In the genomic region with DNA sequence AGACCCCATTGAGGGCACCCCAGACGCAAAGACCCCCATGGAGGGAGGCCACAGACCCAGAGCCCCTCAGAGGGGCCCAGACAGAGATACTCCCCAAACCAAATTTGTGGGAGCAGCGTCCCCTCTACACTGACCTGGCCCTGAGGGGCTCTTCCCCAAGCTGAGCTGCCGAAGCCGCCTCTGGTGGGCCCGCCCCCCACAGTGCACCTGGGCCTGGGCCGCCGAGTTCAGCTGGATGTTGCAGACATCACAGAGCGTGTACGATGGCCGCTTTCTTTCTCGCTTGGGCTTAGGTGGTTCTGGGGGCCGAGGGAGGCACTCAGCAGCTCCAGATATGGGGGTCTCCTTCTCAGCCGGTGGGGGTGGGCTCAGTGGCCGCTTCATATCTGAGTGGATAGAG, we compare ENCODE assay signal across 1 cellular context.
TF ChIP-seq lines count a peak whose summit lies in the region.

No MANE protein-coding gene starts in this region.

TF ChIP-seq in GM23338, 12 proteins besides CTCF, POLR2A, EP300 and RAD21 (continued from another document):
- TF ChIP-seq, protein P1, sequence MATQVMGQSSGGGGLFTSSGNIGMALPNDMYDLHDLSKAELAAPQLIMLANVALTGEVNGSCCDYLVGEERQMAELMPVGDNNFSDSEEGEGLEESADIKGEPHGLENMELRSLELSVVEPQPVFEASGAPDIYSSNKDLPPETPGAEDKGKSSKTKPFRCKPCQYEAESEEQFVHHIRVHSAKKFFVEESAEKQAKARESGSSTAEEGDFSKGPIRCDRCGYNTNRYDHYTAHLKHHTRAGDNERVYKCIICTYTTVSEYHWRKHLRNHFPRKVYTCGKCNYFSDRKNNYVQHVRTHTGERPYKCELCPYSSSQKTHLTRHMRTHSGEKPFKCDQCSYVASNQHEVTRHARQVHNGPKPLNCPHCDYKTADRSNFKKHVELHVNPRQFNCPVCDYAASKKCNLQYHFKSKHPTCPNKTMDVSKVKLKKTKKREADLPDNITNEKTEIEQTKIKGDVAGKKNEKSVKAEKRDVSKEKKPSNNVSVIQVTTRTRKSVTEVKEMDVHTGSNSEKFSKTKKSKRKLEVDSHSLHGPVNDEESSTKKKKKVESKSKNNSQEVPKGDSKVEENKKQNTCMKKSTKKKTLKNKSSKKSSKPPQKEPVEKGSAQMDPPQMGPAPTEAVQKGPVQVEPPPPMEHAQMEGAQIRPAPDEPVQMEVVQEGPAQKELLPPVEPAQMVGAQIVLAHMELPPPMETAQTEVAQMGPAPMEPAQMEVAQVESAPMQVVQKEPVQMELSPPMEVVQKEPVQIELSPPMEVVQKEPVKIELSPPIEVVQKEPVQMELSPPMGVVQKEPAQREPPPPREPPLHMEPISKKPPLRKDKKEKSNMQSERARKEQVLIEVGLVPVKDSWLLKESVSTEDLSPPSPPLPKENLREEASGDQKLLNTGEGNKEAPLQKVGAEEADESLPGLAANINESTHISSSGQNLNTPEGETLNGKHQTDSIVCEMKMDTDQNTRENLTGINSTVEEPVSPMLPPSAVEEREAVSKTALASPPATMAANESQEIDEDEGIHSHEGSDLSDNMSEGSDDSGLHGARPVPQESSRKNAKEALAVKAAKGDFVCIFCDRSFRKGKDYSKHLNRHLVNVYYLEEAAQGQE (IDR thresholded peaks at IDR 0.05; ENCODE audit: unreplicated experiment), result no peak
- TF ChIP-seq STAT1 (IDR thresholded peaks at IDR 0.05; ENCODE audit: unreplicated experiment), result no peak
- no peak for TF ChIP-seq CREB1 (CRISPR knock-in tag; IDR thresholded peaks at IDR 0.05; ENCODE audit: low read depth)
- TF ChIP-seq ZNF331 (CRISPR knock-in tag; IDR thresholded peaks at IDR 0.05; ENCODE audit: low read depth), result no peak
- TF ChIP-seq, protein P2, sequence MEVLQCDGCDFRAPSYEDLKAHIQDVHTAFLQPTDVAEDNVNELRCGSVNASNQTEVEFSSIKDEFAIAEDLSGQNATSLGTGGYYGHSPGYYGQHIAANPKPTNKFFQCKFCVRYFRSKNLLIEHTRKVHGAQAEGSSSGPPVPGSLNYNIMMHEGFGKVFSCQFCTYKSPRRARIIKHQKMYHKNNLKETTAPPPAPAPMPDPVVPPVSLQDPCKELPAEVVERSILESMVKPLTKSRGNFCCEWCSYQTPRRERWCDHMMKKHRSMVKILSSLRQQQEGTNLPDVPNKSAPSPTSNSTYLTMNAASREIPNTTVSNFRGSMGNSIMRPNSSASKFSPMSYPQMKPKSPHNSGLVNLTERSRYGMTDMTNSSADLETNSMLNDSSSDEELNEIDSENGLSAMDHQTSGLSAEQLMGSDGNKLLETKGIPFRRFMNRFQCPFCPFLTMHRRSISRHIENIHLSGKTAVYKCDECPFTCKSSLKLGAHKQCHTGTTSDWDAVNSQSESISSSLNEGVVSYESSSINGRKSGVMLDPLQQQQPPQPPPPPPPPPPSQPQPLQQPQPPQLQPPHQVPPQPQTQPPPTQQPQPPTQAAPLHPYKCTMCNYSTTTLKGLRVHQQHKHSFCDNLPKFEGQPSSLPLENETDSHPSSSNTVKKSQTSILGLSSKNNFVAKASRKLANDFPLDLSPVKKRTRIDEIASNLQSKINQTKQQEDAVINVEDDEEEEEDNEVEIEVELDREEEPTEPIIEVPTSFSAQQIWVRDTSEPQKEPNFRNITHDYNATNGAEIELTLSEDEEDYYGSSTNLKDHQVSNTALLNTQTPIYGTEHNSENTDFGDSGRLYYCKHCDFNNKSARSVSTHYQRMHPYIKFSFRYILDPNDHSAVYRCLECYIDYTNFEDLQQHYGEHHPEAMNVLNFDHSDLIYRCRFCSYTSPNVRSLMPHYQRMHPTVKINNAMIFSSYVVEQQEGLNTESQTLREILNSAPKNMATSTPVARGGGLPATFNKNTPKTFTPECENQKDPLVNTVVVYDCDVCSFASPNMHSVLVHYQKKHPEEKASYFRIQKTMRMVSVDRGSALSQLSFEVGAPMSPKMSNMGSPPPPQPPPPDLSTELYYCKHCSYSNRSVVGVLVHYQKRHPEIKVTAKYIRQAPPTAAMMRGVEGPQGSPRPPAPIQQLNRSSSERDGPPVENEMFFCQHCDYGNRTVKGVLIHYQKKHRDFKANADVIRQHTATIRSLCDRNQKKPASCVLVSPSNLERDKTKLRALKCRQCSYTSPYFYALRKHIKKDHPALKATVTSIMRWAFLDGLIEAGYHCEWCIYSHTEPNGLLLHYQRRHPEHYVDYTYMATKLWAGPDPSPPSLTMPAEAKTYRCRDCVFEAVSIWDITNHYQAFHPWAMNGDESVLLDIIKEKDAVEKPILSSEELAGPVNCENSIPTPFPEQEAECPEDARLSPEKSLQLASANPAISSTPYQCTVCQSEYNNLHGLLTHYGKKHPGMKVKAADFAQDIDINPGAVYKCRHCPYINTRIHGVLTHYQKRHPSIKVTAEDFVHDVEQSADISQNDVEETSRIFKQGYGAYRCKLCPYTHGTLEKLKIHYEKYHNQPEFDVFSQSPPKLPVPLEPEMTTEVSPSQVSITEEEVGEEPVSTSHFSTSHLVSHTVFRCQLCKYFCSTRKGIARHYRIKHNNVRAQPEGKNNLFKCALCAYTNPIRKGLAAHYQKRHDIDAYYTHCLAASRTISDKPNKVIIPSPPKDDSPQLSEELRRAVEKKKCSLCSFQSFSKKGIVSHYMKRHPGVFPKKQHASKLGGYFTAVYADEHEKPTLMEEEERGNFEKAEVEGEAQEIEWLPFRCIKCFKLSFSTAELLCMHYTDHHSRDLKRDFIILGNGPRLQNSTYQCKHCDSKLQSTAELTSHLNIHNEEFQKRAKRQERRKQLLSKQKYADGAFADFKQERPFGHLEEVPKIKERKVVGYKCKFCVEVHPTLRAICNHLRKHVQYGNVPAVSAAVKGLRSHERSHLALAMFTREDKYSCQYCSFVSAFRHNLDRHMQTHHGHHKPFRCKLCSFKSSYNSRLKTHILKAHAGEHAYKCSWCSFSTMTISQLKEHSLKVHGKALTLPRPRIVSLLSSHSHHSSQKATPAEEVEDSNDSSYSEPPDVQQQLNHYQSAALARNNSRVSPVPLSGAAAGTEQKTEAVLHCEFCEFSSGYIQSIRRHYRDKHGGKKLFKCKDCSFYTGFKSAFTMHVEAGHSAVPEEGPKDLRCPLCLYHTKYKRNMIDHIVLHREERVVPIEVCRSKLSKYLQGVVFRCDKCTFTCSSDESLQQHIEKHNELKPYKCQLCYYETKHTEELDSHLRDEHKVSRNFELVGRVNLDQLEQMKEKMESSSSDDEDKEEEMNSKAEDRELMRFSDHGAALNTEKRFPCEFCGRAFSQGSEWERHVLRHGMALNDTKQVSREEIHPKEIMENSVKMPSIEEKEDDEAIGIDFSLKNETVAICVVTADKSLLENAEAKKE (CRISPR knock-in tag; IDR thresholded peaks at IDR 0.05), result no peak
